In genomic region chr2:62554440-62554839, GRCh38 we compare ENCODE assay signal across 22 cellular contexts. TPM values are rescaled to one million over a fixed set of nuclear protein-coding genes. Genes with fewer than 3 reads are reported as not detected.
"Had no signal": no experiment of that assay in that cellular context is flagged by ENCODE, and none has a peak within 500 bp of the region (broad histone marks: within the 10 kb centered on the region; RNA-seq: fewer than 3 reads in every experiment).

No MANE protein-coding gene starts in this region.

- FAIRE-seq: K562 had no signal

- H3K4me3 ChIP-seq: K562 had no signal

- H3K27ac ChIP-seq: KMS-11, RWPE1 had no signal

- H3K4me2 ChIP-seq: KMS-11 had no signal

- H3K4me1 Mint-ChIP-seq: IgD-negative memory B cell had no signal

- DNase-seq: Kasumi-1; MM.1S; NCI-H1092 treated with DMSO at 0.1 percent for 48 hours; NCI-H1436; NCI-H187; NCI-H2029; NCI-H2081 treated with DMSO at 0.1 percent for 48 hours; NCI-H2171; NCI-H226; NCI-H446; NCI-H510A treated with DMSO at 0.1 percent for 48 hours; NCI-H526; NK-92 treated with Interleukin-12 subunit alpha and Interleukin-12 subunit beta, amount 100 ng/mL, for 24 hours; PC-3; SHP77 had no signal

- ATAC-seq: K562, Panc1, PC-3, SK-N-SH treated with all-trans-retinoic acid at 6 μM for 48 hours had no signal

- H3K27ac Mint-ChIP-seq: IgD-negative memory B cell had no signal

- H3K9ac ChIP-seq: KMS-11 had no signal

- H3K4me3 Mint-ChIP-seq: IgD-negative memory B cell had no signal

RNA-seq across cellular contexts. Expression of gene TMEM17, which starts 48.4 kb away (rescaled TPM):
- total RNA-seq: OCI-LY7 had no signal
- polyA plus RNA-seq: IgD-negative memory B cell had no signal
